Comparison of ENCODE assay signal across 20 cellular contexts in genomic region chr2:218026676-218027425, GRCh38. TPM values are rescaled to one million over a fixed set of nuclear protein-coding genes. Genes with fewer than 3 reads are reported as not detected.
DNase-seq lines count a peak whose midpoint lies in the region; ATAC-seq, FAIRE-seq and TF ChIP-seq lines count a peak whose summit lies in the region.
"Had no signal": no experiment of that assay in that cellular context is flagged by ENCODE, and none has a peak within 500 bp of the region (broad histone marks: within the 10 kb centered on the region; RNA-seq: fewer than 3 reads in every experiment).

No MANE protein-coding gene starts in this region.

- no peaks in the 10 kb centered on the region for H3K27me3 Mint-ChIP-seq in osteocyte (ENCODE audit: unreplicated experiment)
- no peaks in the 10 kb centered on the region for H3K27me3 Mint-ChIP-seq in stimulated activated naive B cell treated with anti-CD40 and anti-IgM and Interleukin-4, amounts not matched to agents 10 μg/mL and 1 μg/mL and 100 μg/mL, for 72 hours
- H3K27me3 Mint-ChIP-seq: activated T-helper 17 cell treated with anti-CD3 and anti-CD28 coated beads, Interleukin-2, amount 50 U/mL, for 72 hours; B cell; naive thymus-derived CD4-positive, alpha-beta T cell had no signal

- no peaks in the 10 kb centered on the region for H3K27me3 ChIP-seq in BE2C
- H3K27me3 ChIP-seq in H1 (replicated peaks in 1 of 4; ENCODE audit: control insufficient read depth in 3 of 4, extremely low read depth in 1 of 4, insufficient read depth in 3 of 4, low read length in 3 of 4): no peaks in the 10 kb centered on the region; a peak in 1 of 7 replicates

- TF ChIP-seq RAD21 in H1 (IDR thresholded peaks at IDR 0.05 in 1 of 2, conservative IDR thresholded peaks at IDR 0.05 in 1 of 2; ENCODE audit: low read depth in 2 of 2, low read length in 2 of 2): no peak

- H3K23ac ChIP-seq in H1 (ENCODE audit: insufficient read length): no peak overlapping the region

- no peaks in the 10 kb centered on the region for H3K36me3 Mint-ChIP-seq in osteocyte (ENCODE audit: unreplicated experiment)
- H3K36me3 Mint-ChIP-seq in stimulated activated naive B cell treated with anti-CD40 and anti-IgM and Interleukin-4, amounts not matched to agents 10 μg/mL and 1 μg/mL and 100 μg/mL, for 72 hours: no peaks in the 10 kb centered on the region
- H3K36me3 Mint-ChIP-seq: naive thymus-derived CD4-positive, alpha-beta T cell had no signal

- no peaks in the 10 kb centered on the region for H3K36me3 ChIP-seq in BE2C
- H3K36me3 ChIP-seq in H1 (ENCODE audit: control insufficient read depth in 2 of 4, insufficient read depth in 4 of 4, low read length in 3 of 4): no peaks in the 10 kb centered on the region

- H3K18ac ChIP-seq in H1 (ENCODE audit: extremely low read depth, low read length): no peak overlapping the region

- H2BK15ac ChIP-seq in H1 (ENCODE audit: low read length): no peak overlapping the region

- H4K8ac ChIP-seq in H1 (ENCODE audit: extremely low read depth, insufficient read depth, low read length): no peak overlapping the region

- no peak overlapping the region for H3K4me2 ChIP-seq in H1 (ENCODE audit: insufficient read depth in 1 of 2, low read depth in 2 of 2, low read length in 2 of 2)

- CTCF ChIA-PET in H1 (lab: Charles Lee; ENCODE audit: partially characterized antibody): interaction anchor here (0.6 to 5.5 kb wide), 10 partner anchors 8 to 347 kb away, joined by 3 to 22 read pairs (median 4); no protein-coding TSS in a partner anchor

- WGBS in H1 (ENCODE audit: extremely low coverage in 1 of 2, insufficient coverage in 1 of 2, insufficient read length in 1 of 2, insufficient replicate concordance in 2 of 2, low coverage in 1 of 2, low lambda C conversion rate in 2 of 2, missing lambda C conversion rate in 1 of 2), 2 experiments: 88% methylated on average over 17 of the region's 17 CpGs; no CpG with 5 or more reads in 1 of the 2 experiments

- H3K27ac ChIP-seq in C4-2B (peak overlapping the region; percentile 23), H1 (ENCODE audit: low read depth, low read length) (no peak overlapping the region)

- no peak overlapping the region for H4K91ac ChIP-seq in H1 (replicated peaks; ENCODE audit: insufficient read length, low read length)

- no peaks in the 10 kb centered on the region for H3K9me3 Mint-ChIP-seq in osteocyte (ENCODE audit: unreplicated experiment)
- no peaks in the 10 kb centered on the region for H3K9me3 Mint-ChIP-seq in stimulated activated naive B cell treated with anti-CD40 and anti-IgM and Interleukin-4, amounts not matched to agents 10 μg/mL and 1 μg/mL and 100 μg/mL, for 72 hours
- H3K9me3 Mint-ChIP-seq: activated T-helper 17 cell treated with anti-CD3 and anti-CD28 coated beads, Interleukin-2, amount 50 U/mL, for 72 hours; naive thymus-derived CD4-positive, alpha-beta T cell had no signal

- no peak overlapping the region for H2BK120ac ChIP-seq in H1 (replicated peaks; ENCODE audit: low read depth, low read length)

- no peak for FAIRE-seq in H1 (lab: Jason Lieb, UNC)
- FAIRE-seq: H54, urothelium cell line had no signal

- peaks cover 8% of the 10 kb centered on the region for H3K4me1 ChIP-seq in BE2C
- H3K4me1 ChIP-seq in H1 (replicated peaks in 1 of 4; ENCODE audit: control insufficient read depth in 3 of 4, insufficient read depth in 4 of 4, low read length in 3 of 4): peaks cover 0 to 12% (median 3%) of the 10 kb centered on the region in 4 experiments; a peak in 6 of 7 replicates

- no peak overlapping the region for H2AFZ ChIP-seq in H1 (ENCODE audit: low read length)

- no peak overlapping the region for H3K4ac ChIP-seq in H1 (replicated peaks; ENCODE audit: insufficient read length, low read depth, low read length)

- no peak overlapping the region for H3K4me3 ChIP-seq in BE2C (ENCODE audit: low read depth, low read length)
- no peak overlapping the region for H3K4me3 ChIP-seq in H1 (ENCODE audit: extremely low read depth in 1 of 4, insufficient read depth in 2 of 4, low read depth in 3 of 4, low read length in 4 of 4)

- DNase-seq in BE2C (peak; percentile 18), H1 (ENCODE audit: low read depth in 1 of 2, low spot score in 2 of 2) (peak in 1 of 2 experiments; percentile 44), osteocyte (ENCODE audit: extremely low spot score, unreplicated experiment) (peak; percentile 74), dedifferentiated amniotic fluid mesenchymal stem cell (ENCODE audit: extremely low spot score) (no peak), COLO829 (ENCODE audit: low spot score) (no peak)
- no peak for DNase-seq in stimulated activated naive B cell treated with anti-CD40 and anti-IgM and Interleukin-4, amounts not matched to agents 10 μg/mL and 1 μg/mL and 100 μg/mL, for 72 hours
- DNase-seq: activated CD4-positive, alpha-beta T cell treated with anti-CD3 and anti-CD28 coated beads, Interleukin-2, amount 50 U/mL, for 1 hour; DMS79 treated with DMSO at 0.1 percent for 48 hours; MV-4-11; SIG-M5; T-helper 9 cell had no signal

- no peak for TF ChIP-seq EP300 in H1 (IDR thresholded peaks at IDR 0.05; ENCODE audit: borderline replicate concordance in 1 of 2, low read depth in 2 of 2, low read length in 2 of 2)

- TF ChIP-seq POLR2A in H1 (IDR thresholded peaks at IDR 0.05; ENCODE audit: control extremely low read depth in 1 of 2, low read depth in 2 of 2, low read length in 2 of 2): no peak

- H2BK5ac ChIP-seq in H1 (ENCODE audit: low read depth, low read length): peak overlapping the region; percentile 68; the same call in 1 of the 2 replicates

- H4K20me1 ChIP-seq in H1 (replicated peaks in 1 of 2; ENCODE audit: control insufficient read depth in 1 of 2, insufficient read depth in 2 of 2, low read length in 2 of 2): peaks cover 0 to 8% of the 10 kb centered on the region in 2 experiments

- H3K27ac Mint-ChIP-seq in osteocyte (ENCODE audit: unreplicated experiment): no peak overlapping the region
- no peak overlapping the region for H3K27ac Mint-ChIP-seq in stimulated activated naive B cell treated with anti-CD40 and anti-IgM and Interleukin-4, amounts not matched to agents 10 μg/mL and 1 μg/mL and 100 μg/mL, for 72 hours
- H3K27ac Mint-ChIP-seq: activated T-helper 17 cell treated with anti-CD3 and anti-CD28 coated beads, Interleukin-2, amount 50 U/mL, for 72 hours; B cell had no signal

- no peak overlapping the region for H3K56ac ChIP-seq in H1 (replicated peaks; ENCODE audit: insufficient read length, low read depth, low read length)

- ATAC-seq in stimulated activated naive B cell treated with anti-CD40 and anti-IgM and Interleukin-4, amounts not matched to agents 10 μg/mL and 1 μg/mL and 100 μg/mL, for 72 hours (replicated peaks): no peak
- ATAC-seq: activated T-helper 17 cell treated with anti-CD3 and anti-CD28 coated beads, Interleukin-2, amount 50 U/mL, for 72 hours; naive thymus-derived CD4-positive, alpha-beta T cell had no signal

- no peak overlapping the region for H3K14ac ChIP-seq in H1 (ENCODE audit: insufficient read length)

- H2AK5ac ChIP-seq in H1 (ENCODE audit: low read depth, low read length): no peak overlapping the region

- no peak overlapping the region for H3K9ac ChIP-seq in H1 (replicated peaks in 1 of 4; ENCODE audit: extremely low read depth in 1 of 4, low read depth in 3 of 4, low read length in 3 of 4)

- H3K23me2 ChIP-seq in H1 (ENCODE audit: low read depth, low read length): peaks cover 6% of the 10 kb centered on the region; the same call in 1 of the 2 replicates

- no peaks in the 10 kb centered on the region for H3K79me2 ChIP-seq in H1 (ENCODE audit: control insufficient read depth in 1 of 2, insufficient read depth in 2 of 2, low read length in 2 of 2)

- H3K4me3 Mint-ChIP-seq in osteocyte (ENCODE audit: unreplicated experiment): no peak overlapping the region
- no peak overlapping the region for H3K4me3 Mint-ChIP-seq in stimulated activated naive B cell treated with anti-CD40 and anti-IgM and Interleukin-4, amounts not matched to agents 10 μg/mL and 1 μg/mL and 100 μg/mL, for 72 hours
- H3K4me3 Mint-ChIP-seq: activated T-helper 17 cell treated with anti-CD3 and anti-CD28 coated beads, Interleukin-2, amount 50 U/mL, for 72 hours; B cell; naive thymus-derived CD4-positive, alpha-beta T cell had no signal

- peak overlapping the region; percentile 77 for H2BK20ac ChIP-seq in H1 (ENCODE audit: low read length)

- H2BK12ac ChIP-seq in H1 (ENCODE audit: low read depth, low read length): peak overlapping the region; percentile 80

- H3K9me3 ChIP-seq in BE2C (no peaks in the 10 kb centered on the region), H1 (ENCODE audit: insufficient read depth in 2 of 2, low read depth in 1 of 2, low read length in 1 of 2) (no peaks in the 10 kb centered on the region)

- no peak for TF ChIP-seq CTCF in BE2C (IDR thresholded peaks at IDR 0.05; ENCODE audit: low read depth, low read length)
- no peak for TF ChIP-seq CTCF in C4-2B (conservative IDR thresholded peaks at IDR 0.05)
- TF ChIP-seq CTCF in H1 (IDR thresholded peaks at IDR 0.05; ENCODE audit: control extremely low read depth in 1 of 3, insufficient read depth in 1 of 3, low read depth in 1 of 3, low read length in 3 of 3): no peak
- no peak for TF ChIP-seq CTCF in osteocyte (IDR thresholded peaks at IDR 0.05)

- H3K79me1 ChIP-seq in H1 (ENCODE audit: low read depth, low read length): no peaks in the 10 kb centered on the region

- H3K4me1 Mint-ChIP-seq in osteocyte (ENCODE audit: unreplicated experiment): peaks cover 2% of the 10 kb centered on the region
- H3K4me1 Mint-ChIP-seq in stimulated activated naive B cell treated with anti-CD40 and anti-IgM and Interleukin-4, amounts not matched to agents 10 μg/mL and 1 μg/mL and 100 μg/mL, for 72 hours: peaks cover 0 to 3% of the 10 kb centered on the region in 2 donors
- H3K4me1 Mint-ChIP-seq: activated T-helper 17 cell treated with anti-CD3 and anti-CD28 coated beads, Interleukin-2, amount 50 U/mL, for 72 hours; B cell had no signal

- no peak overlapping the region for H4K5ac ChIP-seq in H1 (ENCODE audit: insufficient read length, low read depth, low read length)

- POLR2A ChIA-PET in H1 (lab: Charles Lee; ENCODE audit: partially characterized antibody): no interaction called here

RNA-seq across cellular contexts. Expression of gene TNS1, which starts 24.1 kb away (rescaled TPM):
- 65.0 TPM for polyA plus RNA-seq in BE2C (2012; ENCODE audit: insufficient read depth, insufficient read length, low read depth)
- total RNA-seq in H1 (2021; fragmentation: NEBNext Ultra II Directional; extraction: Animal tissue kit (Norgen Biotek cat#: 25700)): 4.8 and 5.1 TPM in 2 replicates
- polyA plus RNA-seq in H1 (2011; rRNA removed): 1.5 and 1.9 TPM in 2 replicates
- 1.3 TPM for polyA plus RNA-seq in H1 (2011; cell fraction: cytosol; rRNA removed)
- 7.3 TPM for polyA plus RNA-seq in H1 (2011; cell fraction: nucleus; rRNA removed)
- 2.0 to 2.7 TPM (median 2.3 TPM) in 4 replicates for polyA plus RNA-seq in H1 (2012, experiment 1 of 2)
- 1.1 TPM for polyA plus RNA-seq in H1 (2012, experiment 2 of 2)
- polyA plus RNA-seq in H1 (2013, experiment 1 of 2): 1.9 TPM
- 2.0 TPM for polyA plus RNA-seq in H1 (2013, experiment 2 of 2)
- 11.6 and 19.6 TPM in 2 replicates for polyA minus RNA-seq in H1 (2011; rRNA and poly(A)+ RNA removed)
- 4.1 TPM for polyA minus RNA-seq in H1 (2011; cell fraction: cytosol; rRNA and poly(A)+ RNA removed)
- 15.0 TPM for polyA minus RNA-seq in H1 (2011; cell fraction: nucleus; rRNA and poly(A)+ RNA removed)
- 80.8 and 82.5 TPM in 2 replicates for total RNA-seq in osteocyte
- polyA plus RNA-seq: naive thymus-derived CD4-positive, alpha-beta T cell had no signal

RNA-seq across cellular contexts. Expression of gene RUFY4, which starts 42.2 kb away (rescaled TPM):
- not detected for polyA plus RNA-seq in BE2C (2012; ENCODE audit: insufficient read depth, insufficient read length, low read depth)
- total RNA-seq in H1 (2021; fragmentation: NEBNext Ultra II Directional; extraction: Animal tissue kit (Norgen Biotek cat#: 25700)): 0.32 TPM in 1 of 2 replicates, not detected in the other
- 0.38 and 0.66 TPM in 2 replicates for polyA plus RNA-seq in H1 (2011; rRNA removed)
- 1.0 TPM for polyA plus RNA-seq in H1 (2011; cell fraction: cytosol; rRNA removed)
- 3.6 TPM for polyA plus RNA-seq in H1 (2011; cell fraction: nucleus; rRNA removed)
- 0.32 to 1.1 TPM (median 0.71 TPM) in 4 replicates for polyA plus RNA-seq in H1 (2012, experiment 1 of 2)
- not detected for polyA plus RNA-seq in H1 (2012, experiment 2 of 2)
- polyA plus RNA-seq in H1 (2013, experiment 1 of 2): 0.30 TPM
- 0.11 TPM for polyA plus RNA-seq in H1 (2013, experiment 2 of 2)
- 0.51 and 1.2 TPM in 2 replicates for polyA minus RNA-seq in H1 (2011; rRNA and poly(A)+ RNA removed)
- polyA minus RNA-seq in H1 (2011; cell fraction: cytosol; rRNA and poly(A)+ RNA removed): not detected
- 1.5 TPM for polyA minus RNA-seq in H1 (2011; cell fraction: nucleus; rRNA and poly(A)+ RNA removed)
- total RNA-seq in osteocyte: not detected in 2 replicates
- total RNA-seq: B cell, dermis microvascular lymphatic vessel endothelial cell, lower leg skin, renal cortical epithelial cell had no signal
- polyA plus RNA-seq: naive thymus-derived CD4-positive, alpha-beta T cell had no signal

Comparison
In these comparisons a context has a peak if more than half of its experiments do, and no peak if none do; other contexts are left out.
1. DNase-seq: peak in BE2C (single experiment) and osteocyte (single experiment); none in dedifferentiated amniotic fluid mesenchymal stem cell (single experiment), stimulated activated naive B cell treated with anti-CD40 and anti-IgM and Interleukin-4, amounts not matched to agents 10 μg/mL and 1 μg/mL and 100 μg/mL, for 72 hours (single experiment) and COLO829 (single experiment).
2. RNA of gene TNS1, which starts 24.1 kb away (total RNA-seq): 80.8 to 82.5 TPM in osteocyte; 4.8 to 5.1 TPM in H1; every median in the first group is over 10 times any median in the second.